In genomic region chr6:160767019-160767646, GRCh38 we compare ENCODE assay signal across 1 cellular context.
TF ChIP-seq lines count a peak whose summit lies in the region.

No MANE protein-coding gene starts in this region.

TF ChIP-seq in HepG2, 621 proteins besides CTCF, POLR2A, EP300 and RAD21 (continued from another document):
- no peak for TF ChIP-seq ZNF670 (CRISPR knock-in tag; IDR thresholded peaks at IDR 0.05; ENCODE audit: borderline replicate concordance)
- no peak for TF ChIP-seq NBN (conservative IDR thresholded peaks at IDR 0.05)
- no peak for TF ChIP-seq ZNF205 (CRISPR knock-in tag; IDR thresholded peaks at IDR 0.05)
- TF ChIP-seq ZNF619 (CRISPR knock-in tag; IDR thresholded peaks at IDR 0.05) = no peak
- no peak for TF ChIP-seq SRSF1 (optimal IDR thresholded peaks at IDR 0.05; ENCODE audit: low read depth, low read length)
- no peak for TF ChIP-seq CERS6 (CRISPR knock-in tag; IDR thresholded peaks at IDR 0.05)
- TF ChIP-seq ZNF550 (CRISPR knock-in tag; IDR thresholded peaks at IDR 0.05; ENCODE audit: borderline replicate concordance) = no peak
- peak; percentile 52; the same call in 1 of the 2 replicates for TF ChIP-seq ZFP91 (CRISPR knock-in tag; IDR thresholded peaks at IDR 0.05; ENCODE audit: borderline replicate concordance)
- TF ChIP-seq RFX5 (IDR thresholded peaks at IDR 0.05; ENCODE audit: low read depth, low read length) = no peak
- no peak for TF ChIP-seq SNAPC4 (CRISPR knock-in tag; IDR thresholded peaks at IDR 0.05)
- peak; percentile 42; the same call in 1 of the 2 replicates for TF ChIP-seq MYC (CRISPR knock-in tag; IDR thresholded peaks at IDR 0.05; ENCODE audit: borderline replicate concordance)
- TF ChIP-seq ERF (CRISPR knock-in tag; IDR thresholded peaks at IDR 0.05) = no peak
- 0 out of 2 replicates have a peak, but pooled peaks have one; percentile 7 for TF ChIP-seq ZNF768 (CRISPR knock-in tag; IDR thresholded peaks at IDR 0.05)
- no peak for TF ChIP-seq THYN1 (CRISPR knock-in tag; IDR thresholded peaks at IDR 0.05; ENCODE audit: borderline replicate concordance, low read depth)
- TF ChIP-seq, protein P1, sequence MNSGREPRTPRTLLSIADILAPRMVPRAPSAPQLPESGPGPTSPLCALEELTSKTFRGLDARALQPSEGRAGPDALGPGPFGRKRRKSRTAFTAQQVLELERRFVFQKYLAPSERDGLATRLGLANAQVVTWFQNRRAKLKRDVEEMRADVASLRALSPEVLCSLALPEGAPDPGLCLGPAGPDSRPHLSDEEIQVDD (CRISPR knock-in tag; IDR thresholded peaks at IDR 0.05; ENCODE audit: borderline replicate concordance) = no peak
- TF ChIP-seq ZNF496 (CRISPR knock-in tag; IDR thresholded peaks at IDR 0.05; ENCODE audit: insufficient replicate concordance) = no peak
- no peak for TF ChIP-seq ZNF18 (CRISPR knock-in tag; IDR thresholded peaks at IDR 0.05; ENCODE audit: insufficient replicate concordance)
- TF ChIP-seq AKAP8 (CRISPR knock-in tag; IDR thresholded peaks at IDR 0.05) = no peak
- 0 out of 2 replicates have a peak, but pooled peaks have one; percentile 43 for TF ChIP-seq RNF2 (conservative IDR thresholded peaks at IDR 0.05; ENCODE audit: low read depth)
- TF ChIP-seq GATAD1 (CRISPR knock-in tag; IDR thresholded peaks at IDR 0.05) = no peak
- no peak; the same call in 1 of the 2 replicates for TF ChIP-seq ZNF709 (CRISPR knock-in tag; IDR thresholded peaks at IDR 0.05)
- no peak for TF ChIP-seq MIER3 (CRISPR knock-in tag; IDR thresholded peaks at IDR 0.05; ENCODE audit: borderline replicate concordance)
- no peak for TF ChIP-seq HMGA1 (CRISPR knock-in tag; conservative IDR thresholded peaks at IDR 0.05)
- TF ChIP-seq, protein P2, sequence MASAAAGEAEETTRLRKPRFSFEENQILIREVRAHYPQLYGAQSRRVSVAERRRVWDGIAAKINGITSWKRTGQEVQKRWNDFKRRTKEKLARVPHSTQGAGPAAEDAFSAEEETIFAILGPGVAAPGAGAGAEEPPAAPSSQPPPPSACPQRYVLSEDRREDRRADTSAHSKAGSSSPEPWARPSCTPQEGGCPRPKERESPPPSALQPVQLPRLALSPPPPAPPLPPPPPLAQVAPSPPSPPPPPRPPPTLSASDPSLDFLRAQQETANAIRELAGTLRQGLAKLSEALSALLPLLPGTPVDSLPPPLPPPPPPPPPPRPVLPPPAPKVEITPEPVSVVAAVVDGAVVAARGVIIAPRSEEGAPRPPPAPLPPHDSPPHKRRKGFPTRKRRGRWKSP (CRISPR knock-in tag; IDR thresholded peaks at IDR 0.05) = no peak
- TF ChIP-seq, protein P3, sequence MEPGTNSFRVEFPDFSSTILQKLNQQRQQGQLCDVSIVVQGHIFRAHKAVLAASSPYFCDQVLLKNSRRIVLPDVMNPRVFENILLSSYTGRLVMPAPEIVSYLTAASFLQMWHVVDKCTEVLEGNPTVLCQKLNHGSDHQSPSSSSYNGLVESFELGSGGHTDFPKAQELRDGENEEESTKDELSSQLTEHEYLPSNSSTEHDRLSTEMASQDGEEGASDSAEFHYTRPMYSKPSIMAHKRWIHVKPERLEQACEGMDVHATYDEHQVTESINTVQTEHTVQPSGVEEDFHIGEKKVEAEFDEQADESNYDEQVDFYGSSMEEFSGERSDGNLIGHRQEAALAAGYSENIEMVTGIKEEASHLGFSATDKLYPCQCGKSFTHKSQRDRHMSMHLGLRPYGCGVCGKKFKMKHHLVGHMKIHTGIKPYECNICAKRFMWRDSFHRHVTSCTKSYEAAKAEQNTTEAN (CRISPR knock-in tag; conservative IDR thresholded peaks at IDR 0.05) = no peak
- TF ChIP-seq EEA1 (CRISPR knock-in tag; IDR thresholded peaks at IDR 0.05; ENCODE audit: borderline replicate concordance) = peak; percentile 83; the same call in 1 of the 2 replicates
- TF ChIP-seq, protein P4, sequence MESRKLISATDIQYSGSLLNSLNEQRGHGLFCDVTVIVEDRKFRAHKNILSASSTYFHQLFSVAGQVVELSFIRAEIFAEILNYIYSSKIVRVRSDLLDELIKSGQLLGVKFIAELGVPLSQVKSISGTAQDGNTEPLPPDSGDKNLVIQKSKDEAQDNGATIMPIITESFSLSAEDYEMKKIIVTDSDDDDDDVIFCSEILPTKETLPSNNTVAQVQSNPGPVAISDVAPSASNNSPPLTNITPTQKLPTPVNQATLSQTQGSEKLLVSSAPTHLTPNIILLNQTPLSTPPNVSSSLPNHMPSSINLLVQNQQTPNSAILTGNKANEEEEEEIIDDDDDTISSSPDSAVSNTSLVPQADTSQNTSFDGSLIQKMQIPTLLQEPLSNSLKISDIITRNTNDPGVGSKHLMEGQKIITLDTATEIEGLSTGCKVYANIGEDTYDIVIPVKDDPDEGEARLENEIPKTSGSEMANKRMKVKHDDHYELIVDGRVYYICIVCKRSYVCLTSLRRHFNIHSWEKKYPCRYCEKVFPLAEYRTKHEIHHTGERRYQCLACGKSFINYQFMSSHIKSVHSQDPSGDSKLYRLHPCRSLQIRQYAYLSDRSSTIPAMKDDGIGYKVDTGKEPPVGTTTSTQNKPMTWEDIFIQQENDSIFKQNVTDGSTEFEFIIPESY (CRISPR knock-in tag; IDR thresholded peaks at IDR 0.05) = no peak
- no peak for TF ChIP-seq NCOA2 (CRISPR knock-in tag; IDR thresholded peaks at IDR 0.05)
- 0 out of 2 replicates have a peak, but pooled peaks have one; percentile 17 for TF ChIP-seq DNMT1 (CRISPR knock-in tag; IDR thresholded peaks at IDR 0.05)
- TF ChIP-seq E2F5 (CRISPR knock-in tag; conservative IDR thresholded peaks at IDR 0.05) = no peak
- TF ChIP-seq ZNF333 (CRISPR knock-in tag; IDR thresholded peaks at IDR 0.05; ENCODE audit: borderline replicate concordance) = no peak
- TF ChIP-seq HNRNPLL (IDR thresholded peaks at IDR 0.05; ENCODE audit: low read depth, low read length, poor library complexity, severe bottlenecking) = peak; percentile 23
- no peak for TF ChIP-seq ARID5B (CRISPR knock-in tag; IDR thresholded peaks at IDR 0.05)
- 0 out of 2 replicates have a peak, but pooled peaks have one; percentile 18 for TF ChIP-seq ESRRA (CRISPR knock-in tag; IDR thresholded peaks at IDR 0.05; ENCODE audit: low read depth)
- TF ChIP-seq SMC3 (IDR thresholded peaks at IDR 0.05; ENCODE audit: low read length) = peak; percentile 8; the same call in 1 of the 2 replicates
- no peak for TF ChIP-seq STAT5B (CRISPR knock-in tag; IDR thresholded peaks at IDR 0.05)
- no peak for TF ChIP-seq MIXL1 (CRISPR knock-in tag; IDR thresholded peaks at IDR 0.05)
- no peak for TF ChIP-seq SUZ12 (IDR thresholded peaks at IDR 0.05; ENCODE audit: low read depth, low read length)
